ENCODE assay signal across 1 cellular context in genomic region chr5:6488021-6488420, GRCh38.
TF ChIP-seq lines count a peak whose summit lies in the region.

No MANE protein-coding gene starts in this region.

TF ChIP-seq in GM12878, 131 proteins besides CTCF, POLR2A, EP300 and RAD21:
- TF ChIP-seq, protein P1, sequence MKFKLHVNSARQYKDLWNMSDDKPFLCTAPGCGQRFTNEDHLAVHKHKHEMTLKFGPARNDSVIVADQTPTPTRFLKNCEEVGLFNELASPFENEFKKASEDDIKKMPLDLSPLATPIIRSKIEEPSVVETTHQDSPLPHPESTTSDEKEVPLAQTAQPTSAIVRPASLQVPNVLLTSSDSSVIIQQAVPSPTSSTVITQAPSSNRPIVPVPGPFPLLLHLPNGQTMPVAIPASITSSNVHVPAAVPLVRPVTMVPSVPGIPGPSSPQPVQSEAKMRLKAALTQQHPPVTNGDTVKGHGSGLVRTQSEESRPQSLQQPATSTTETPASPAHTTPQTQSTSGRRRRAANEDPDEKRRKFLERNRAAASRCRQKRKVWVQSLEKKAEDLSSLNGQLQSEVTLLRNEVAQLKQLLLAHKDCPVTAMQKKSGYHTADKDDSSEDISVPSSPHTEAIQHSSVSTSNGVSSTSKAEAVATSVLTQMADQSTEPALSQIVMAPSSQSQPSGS (IDR thresholded peaks at IDR 0.05; ENCODE audit: low read length) = 0 out of 2 replicates have a peak, but pooled peaks have one; percentile 17
- TF ChIP-seq IKZF2 (IDR thresholded peaks at IDR 0.05) (peak; percentile 41 to 64; a peak in 3 of 4 replicates), JUNB (IDR thresholded peaks at IDR 0.05) (0 out of 2 replicates have a peak, but pooled peaks have one; percentile 30), ZNF687 (IDR thresholded peaks at IDR 0.05) (no peak), BCL11A (IDR thresholded peaks at IDR 0.05; ENCODE audit: low read depth, low read length) (0 out of 2 replicates have a peak, but pooled peaks have one; percentile 6), RUNX3 (IDR thresholded peaks at IDR 0.05; ENCODE audit: low read length) (peak; percentile 82), GABPA (IDR thresholded peaks at IDR 0.05; ENCODE audit: low read depth) (no peak), IKZF1 (conservative IDR thresholded peaks at IDR 0.05) (peak; percentile 33; the same call in 1 of the 2 replicates)
